ENCODE assay signal across 12 cellular contexts in genomic region chr9:122173670-122174069, GRCh38. TPM values are rescaled to one million over a fixed set of nuclear protein-coding genes. Genes with fewer than 3 reads are reported as not detected.
"Had no signal": no experiment of that assay in that cellular context is flagged by ENCODE, and none has a peak within 500 bp of the region (broad histone marks: within the 10 kb centered on the region; RNA-seq: fewer than 3 reads in every experiment).

No MANE protein-coding gene starts in this region.

- H3K4me3 Mint-ChIP-seq: GM23338, H9, HFFc6 had no signal

- H3K27ac ChIP-seq: GM23248 had no signal

- H3K36me3 ChIP-seq: HAP-1 had no signal

- H3K9me3 Mint-ChIP-seq: GM23338, H9, HFFc6 had no signal

- H3K9me3 ChIP-seq: HAP-1 had no signal

- H3K9ac ChIP-seq: GM23248 had no signal

- H3K27ac Mint-ChIP-seq: GM23338, H9, HFFc6 had no signal

- H2AFZ ChIP-seq: GM23248, GM23338 had no signal

- H3K4me1 ChIP-seq: HAP-1 had no signal

- ATAC-seq: GM23338, HCT116 had no signal

- H3K4me2 ChIP-seq: GM23338 had no signal

- DNase-seq: GM23248, GOT3, H7, H9, HCEC 1CT, HFFc6 had no signal

- H3K4me3 ChIP-seq: GM23248, GM23338, HAP-1 had no signal

- FAIRE-seq: H1, H54 had no signal

RNA-seq across cellular contexts. Expression of gene MORN5, which starts 14.0 kb away (rescaled TPM):
- total RNA-seq: GM23248, GM23338, H1, H4, H7, H9, HFFc6 had no signal
- polyA plus RNA-seq: GM23248, GM23338, H1 had no signal

RNA-seq across cellular contexts. Expression of gene LHX6, which starts 55.1 kb away (rescaled TPM):
- total RNA-seq: GM23248, HFFc6 had no signal
- polyA plus RNA-seq: GM23248 had no signal
